ENCODE assay signal across 10 cellular contexts in genomic region chrX:48736878-48737212, GRCh38. TPM values are rescaled to one million over a fixed set of nuclear protein-coding genes. Genes with fewer than 3 reads are reported as not detected.
DNase-seq lines count a peak whose midpoint lies in the region; ATAC-seq and TF ChIP-seq lines count a peak whose summit lies in the region.
"Had no signal": no experiment of that assay in that cellular context is flagged by ENCODE, and none has a peak within 500 bp of the region (broad histone marks: within the 10 kb centered on the region; RNA-seq: fewer than 3 reads in every experiment).

No MANE protein-coding gene starts in this region.

- peak overlapping the region; percentile 92 for H3K27ac ChIP-seq in RWPE1
- no peak overlapping the region for H3K27ac ChIP-seq in psoas muscle

- POLR2A ChIA-PET in RWPE1 (lab: Yijun Ruan, JAX; ENCODE audit: low non-redundant PET): no interaction called here

- H3K36me3 ChIP-seq in psoas muscle (ENCODE audit: insufficient read depth in 1 of 2, low read depth in 1 of 2) (no peaks in the 10 kb centered on the region), H7 (replicated peaks; ENCODE audit: control insufficient read depth, insufficient read depth, low read length) (no peaks in the 10 kb centered on the region)

- DNase-seq in RWPE1 (ENCODE audit: low spot score): no peak
- no peak for DNase-seq in epithelial cell of proximal tubule (ENCODE audit: low read depth)
- no peak for DNase-seq in psoas muscle
- no peak for DNase-seq in iPS-NIHi11 (ENCODE audit: low spot score)
- no peak for DNase-seq in H7
- no peak for DNase-seq in NCI-H2081 (lab: John Stamatoyannopoulos, UW)
- DNase-seq in SW480 (ENCODE audit: low spot score): no peak

- intact Hi-C loops in psoas muscle (cut with DNase I): loop anchor here in 1 of 2 donors (5.0 kb wide), 1 partner anchor 60 kb away; no protein-coding TSS in a partner anchor

- no peaks in the 10 kb centered on the region for H3K4me1 ChIP-seq in psoas muscle

- H3K4me3 ChIP-seq in GM08714 (ENCODE audit: low read length): peak overlapping the region; percentile 45; the same call in 1 of the 2 replicates
- peak overlapping the region; percentile 71 for H3K4me3 ChIP-seq in epithelial cell of proximal tubule (ENCODE audit: low read depth, low read length)
- peak overlapping the region; percentile 69 for H3K4me3 ChIP-seq in psoas muscle
- H3K4me3 ChIP-seq in H7 (ENCODE audit: insufficient read depth, low read depth, low read length): no peak overlapping the region

- ATAC-seq in psoas muscle: no peak

- CTCF ChIA-PET in RWPE1 (lab: Yijun Ruan, JAX): no interaction called here

- H3K9me3 ChIP-seq in psoas muscle: no peaks in the 10 kb centered on the region

- no peaks in the 10 kb centered on the region for H3K27me3 ChIP-seq in psoas muscle (ENCODE audit: insufficient read depth in 3 of 3, low read length in 2 of 3)
- H3K27me3 ChIP-seq in H7 (ENCODE audit: control insufficient read depth, insufficient read depth, low read length): no peaks in the 10 kb centered on the region

- 8 to 48% (median 8%) methylated on average over 10 of the region's 10 CpGs for WGBS in psoas muscle, 3 donors

- TF ChIP-seq CTCF in RWPE1 (conservative IDR thresholded peaks at IDR 0.05; ENCODE audit: low read depth): no peak
- TF ChIP-seq CTCF in epithelial cell of proximal tubule (conservative IDR thresholded peaks at IDR 0.05; ENCODE audit: low read depth, low read length): no peak
- TF ChIP-seq CTCF in psoas muscle (IDR thresholded peaks at IDR 0.05): no peak

RNA-seq across cellular contexts. Expression of gene GLOD5, which starts 24.7 kb away (rescaled TPM):
- not detected in 2 replicates for total RNA-seq in epithelial cell of proximal tubule
- not detected for total RNA-seq in psoas muscle
- not detected for polyA plus RNA-seq in psoas muscle
- not detected in 2 replicates for total RNA-seq in H7 (2014; rRNA removed; shearing (Covaris generic))
- total RNA-seq: activated CD8-positive, alpha-beta memory T cell treated with anti-CD3 and anti-CD28 coated beads for 36 hours had no signal

RNA-seq across cellular contexts. Expression of gene SUV39H1, which starts 40.3 kb away (rescaled TPM):
- total RNA-seq in epithelial cell of proximal tubule: 13.3 and 28.6 TPM in 2 replicates
- 1 to 10 TPM; 1.9 to 3.2 (median 2.7) TPM for total RNA-seq in psoas muscle
- polyA plus RNA-seq in psoas muscle: 1 to 10 TPM; 2.2 to 3.6 (median 2.8) TPM
- 19.6 and 20.4 TPM in 2 replicates for total RNA-seq in H7 (2014; rRNA removed; shearing (Covaris generic))

RNA-seq across cellular contexts. Expression of gene GATA1, which starts 49.5 kb away (rescaled TPM):
- total RNA-seq in epithelial cell of proximal tubule (not detected in 2 replicates), psoas muscle (under 1 TPM in 1 of 4 donors, not detected in 3; 0.17 TPM)
- polyA plus RNA-seq in psoas muscle: under 1 TPM in 2 of 3 donors, not detected in 1; 0.03 to 0.04 TPM
- not detected in 2 replicates for total RNA-seq in H7 (2014; rRNA removed; shearing (Covaris generic))
- total RNA-seq: activated CD8-positive, alpha-beta memory T cell treated with anti-CD3 and anti-CD28 coated beads for 36 hours; left colon had no signal

RNA-seq across cellular contexts. Expression of gene WAS, which starts 53.2 kb away (rescaled TPM):
- total RNA-seq in epithelial cell of proximal tubule (0.29 TPM in 1 of 2 replicates, not detected in the other), psoas muscle (1 to 10 TPM in 2 of 4 donors, under 1 TPM in 2; 0.85 to 2.9 (median 1.4) TPM)
- under 1 TPM; 0.45 to 0.66 (median 0.47) TPM for polyA plus RNA-seq in psoas muscle
- 0.67 and 0.69 TPM in 2 replicates for total RNA-seq in H7 (2014; rRNA removed; shearing (Covaris generic))
